Comparison of ENCODE assay signal across 8 cellular contexts in genomic region chr15:100721758-100722550, GRCh38.
DNase-seq lines count a peak whose midpoint lies in the region; ATAC-seq and TF ChIP-seq lines count a peak whose summit lies in the region.

No MANE protein-coding gene starts in this region.

- intact Hi-C loops in esophagus muscularis mucosa (cut with DNase I) = no loop called here

- CTCF ChIA-PET in WTC11 (lab: Charles Lee) = no interaction called here

- H3K4me1 ChIP-seq in Peyer's patch (peaks cover 0 to 10% (median 0%) of the 10 kb centered on the region in 4 donors), esophagus muscularis mucosa (peaks cover 3 to 22% (median 15%) of the 10 kb centered on the region in 4 donors), parathyroid adenoma (no peaks in the 10 kb centered on the region)

- DNase-seq in NCI-H2171 treated with DMSO at 0.1 percent for 48 hours (lab: John Stamatoyannopoulos, UW) (peak; percentile 10), NCI-H2171 (lab: John Stamatoyannopoulos, UW) (no peak), Peyer's patch (peak in 2 of 3 donors; percentile 32 to 77), esophagus muscularis mucosa (ENCODE audit: extremely low spot score) (peak; percentile 94), WTC11 (ENCODE audit: low spot score) (no peak), immature natural killer cell (no peak), medulla oblongata (ENCODE audit: extremely low spot score) (no peak)

- H3K4me1 Mint-ChIP-seq in WTC11 (no peaks in the 10 kb centered on the region; the same call in 1 of the 2 replicates), immature natural killer cell (no peaks in the 10 kb centered on the region)

- no peak overlapping the region for H3K4me3 Mint-ChIP-seq in WTC11
- H3K4me3 Mint-ChIP-seq in immature natural killer cell = no peak overlapping the region

- H3K4me2 ChIP-seq in parathyroid adenoma (ENCODE audit: low read length) = no peak overlapping the region

- WGBS in esophagus muscularis mucosa = 59% methylated on average over 5 of the region's 12 CpGs

- H3K27ac ChIP-seq in Peyer's patch (peak overlapping the region; percentile 38 to 86 (median 69)), esophagus muscularis mucosa (replicated peaks in 1 of 4) (peak overlapping the region; percentile 71 to 84 (median 78)), parathyroid adenoma (peak overlapping the region; percentile 11)

- H3K9me3 Mint-ChIP-seq in WTC11 (no peaks in the 10 kb centered on the region), immature natural killer cell (no peaks in the 10 kb centered on the region)

- no peaks in the 10 kb centered on the region for H3K36me3 ChIP-seq in Peyer's patch
- H3K36me3 ChIP-seq in esophagus muscularis mucosa = no peaks in the 10 kb centered on the region
- no peaks in the 10 kb centered on the region for H3K36me3 ChIP-seq in parathyroid adenoma (ENCODE audit: control insufficient read depth, insufficient read depth, low read length)

- H3K27ac Mint-ChIP-seq in WTC11 = no peak overlapping the region
- no peak overlapping the region for H3K27ac Mint-ChIP-seq in immature natural killer cell

- TF ChIP-seq EP300 in esophagus muscularis mucosa (IDR thresholded peaks at IDR 0.05) = no peak

- no peak overlapping the region for H3K9ac ChIP-seq in parathyroid adenoma

- H2AFZ ChIP-seq in parathyroid adenoma = no peak overlapping the region

- H3K9me3 ChIP-seq in Peyer's patch (no peaks in the 10 kb centered on the region), esophagus muscularis mucosa (no peaks in the 10 kb centered on the region), parathyroid adenoma (ENCODE audit: control insufficient read depth, low read length) (no peaks in the 10 kb centered on the region)

- TF ChIP-seq POLR2A in Peyer's patch (IDR thresholded peaks at IDR 0.05) (no peak), esophagus muscularis mucosa (IDR thresholded peaks at IDR 0.05; ENCODE audit: low read depth) (no peak)

- TF ChIP-seq CTCF in Peyer's patch (IDR thresholded peaks at IDR 0.05) (no peak), esophagus muscularis mucosa (IDR thresholded peaks at IDR 0.05) (no peak), parathyroid adenoma (IDR thresholded peaks at IDR 0.05) (no peak), WTC11 (IDR thresholded peaks at IDR 0.05) (no peak)

- no peaks in the 10 kb centered on the region; the same call in 1 of the 2 replicates for H3K27me3 Mint-ChIP-seq in WTC11 (ENCODE audit: low read depth)
- H3K27me3 Mint-ChIP-seq in immature natural killer cell (ENCODE audit: low read depth in 3 of 3) = peaks cover 0 to 4% (median 4%) of the 10 kb centered on the region in 3 donors

- H3K36me3 Mint-ChIP-seq in WTC11 = no peaks in the 10 kb centered on the region
- no peaks in the 10 kb centered on the region for H3K36me3 Mint-ChIP-seq in immature natural killer cell

- no peaks in the 10 kb centered on the region for H3K79me2 ChIP-seq in parathyroid adenoma

- no peak for ATAC-seq in WTC11

- H3K4me3 ChIP-seq in Peyer's patch (peak overlapping the region in 1 of 4 donors; percentile 15), esophagus muscularis mucosa (no peak overlapping the region), parathyroid adenoma (ENCODE audit: low read depth, low read length) (no peak overlapping the region)

- no peaks in the 10 kb centered on the region for H3K27me3 ChIP-seq in Peyer's patch
- H3K27me3 ChIP-seq in esophagus muscularis mucosa = no peaks in the 10 kb centered on the region
- no peaks in the 10 kb centered on the region for H3K27me3 ChIP-seq in parathyroid adenoma (ENCODE audit: control insufficient read depth, insufficient read depth, low read length)

- POLR2A ChIA-PET in WTC11 (lab: Charles Lee) = no interaction called here

TF ChIP-seq in WTC11, 78 proteins besides CTCF, POLR2A, EP300 and RAD21 (continues in another document):
- no peak for TF ChIP-seq AFF4 (CRISPR knock-in tag; IDR thresholded peaks at IDR 0.05; ENCODE audit: borderline replicate concordance)
- TF ChIP-seq KAT7 (CRISPR knock-in tag; IDR thresholded peaks at IDR 0.05; ENCODE audit: borderline replicate concordance) = no peak
- TF ChIP-seq MXD4 (CRISPR knock-in tag; IDR thresholded peaks at IDR 0.05; ENCODE audit: borderline replicate concordance) = no peak
- TF ChIP-seq IRF2 (CRISPR knock-in tag; IDR thresholded peaks at IDR 0.05; ENCODE audit: borderline replicate concordance, low read depth) = no peak
- TF ChIP-seq TP53 (CRISPR knock-in tag; IDR thresholded peaks at IDR 0.05) = no peak
- TF ChIP-seq NFE2L1 (CRISPR knock-in tag; IDR thresholded peaks at IDR 0.05) = no peak
- no peak for TF ChIP-seq ATF2 (CRISPR knock-in tag; IDR thresholded peaks at IDR 0.05; ENCODE audit: borderline replicate concordance, low read depth)
- no peak for TF ChIP-seq OVOL2 (CRISPR knock-in tag; IDR thresholded peaks at IDR 0.05; ENCODE audit: borderline replicate concordance)
- TF ChIP-seq ATF6 (CRISPR knock-in tag; IDR thresholded peaks at IDR 0.05) = no peak
- no peak for TF ChIP-seq ZNF281 (CRISPR knock-in tag; IDR thresholded peaks at IDR 0.05)

Comparison
In these comparisons a context has a peak if more than half of its experiments do, and no peak if none do; other contexts are left out.
1. DNase-seq: peak in NCI-H2171 treated with DMSO at 0.1 percent for 48 hours (single experiment), Peyer's patch (2 of 3) and esophagus muscularis mucosa (single experiment); none in NCI-H2171 (single experiment), WTC11 (single experiment), immature natural killer cell (0 of 3) and medulla oblongata (single experiment).
2. H3K27ac ChIP-seq: peak in every context shown above with its lines; median percentile 78 in esophagus muscularis mucosa; 69 in Peyer's patch; 11 in parathyroid adenoma.